In the genomic region with DNA sequence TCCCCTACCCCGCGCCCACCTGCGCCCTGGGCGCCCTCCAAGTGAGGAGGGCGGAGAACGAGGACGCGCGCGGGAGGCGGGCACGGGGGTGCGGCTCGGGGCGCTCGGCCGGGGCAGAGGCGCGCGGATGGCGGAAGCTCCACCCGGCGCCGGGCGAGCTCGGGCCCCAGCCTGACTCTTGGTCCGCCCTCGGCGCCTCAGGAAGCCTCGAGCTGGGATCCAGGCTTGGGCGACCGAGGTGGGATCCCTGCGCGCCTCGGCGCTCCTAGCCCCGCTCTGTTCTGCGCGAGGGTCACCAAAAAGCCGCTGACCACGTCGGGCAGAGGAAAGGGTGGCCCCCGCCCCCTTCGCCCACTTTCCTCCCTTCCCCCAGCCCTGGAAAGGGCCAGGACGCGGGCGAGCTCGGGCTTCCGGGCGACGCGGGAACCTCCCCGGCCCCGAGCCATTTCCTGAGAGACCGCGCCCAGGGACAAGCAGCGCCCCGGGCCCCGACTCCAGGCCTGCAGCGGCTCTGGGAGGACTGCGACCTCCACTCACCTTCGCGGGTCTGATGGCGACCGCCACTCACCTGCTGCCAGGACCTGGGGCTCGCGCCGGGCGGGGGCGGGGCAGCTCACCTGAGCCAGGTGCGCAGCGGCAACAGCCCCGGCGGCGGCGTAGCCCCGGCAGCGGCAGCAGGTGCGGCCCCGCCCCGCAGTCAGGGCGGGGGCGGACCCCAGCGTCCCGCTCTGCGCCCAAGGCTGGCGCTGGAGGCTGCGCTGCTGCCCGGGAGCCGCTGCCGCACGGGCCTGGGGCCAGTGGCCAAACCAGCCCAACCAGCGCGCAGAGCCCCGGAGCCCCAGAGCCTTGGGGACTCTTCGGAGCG, we compare ENCODE assay signal across 9 cellular contexts. TPM values are rescaled to one million over a fixed set of nuclear protein-coding genes. Genes with fewer than 3 reads are reported as not detected.
A peak's percentile ranks its signal among the peaks of the same experiment; 100 is the strongest.
DNase-seq lines count a peak whose midpoint lies in the region; ATAC-seq and TF ChIP-seq lines count a peak whose summit lies in the region.
"Had no signal": no experiment of that assay in that cellular context is flagged by ENCODE, and none has a peak within 500 bp of the region (broad histone marks: within the 10 kb centered on the region; RNA-seq: fewer than 3 reads in every experiment).

No MANE protein-coding gene starts in this region.

- H3K4me2 ChIP-seq in osteoblast (ENCODE audit: insufficient read depth, low read length) = peak overlapping the region; percentile 61

- ATAC-seq in HG03354 (IDR thresholded peaks at IDR 0.05; ENCODE audit: poor library complexity, severe bottlenecking, unreplicated experiment) = no peak
- ATAC-seq in HG02970 (IDR thresholded peaks at IDR 0.05; ENCODE audit: low FRiP score, unreplicated experiment) = no peak

- peak overlapping the region; percentile 93 for H3K27ac Mint-ChIP-seq in activated CD4-positive, alpha-beta T cell treated with anti-CD3 and anti-CD28 coated beads, Interleukin-2, amount 10 ng/mL, durations not matched to agents 24 days and 14 days

- H3K4me1 Mint-ChIP-seq in activated CD4-positive, alpha-beta T cell treated with anti-CD3 and anti-CD28 coated beads, Interleukin-2, amount 10 ng/mL, durations not matched to agents 24 days and 14 days = peaks cover 30% of the 10 kb centered on the region

- no peaks in the 10 kb centered on the region for H3K9me3 Mint-ChIP-seq in activated CD4-positive, alpha-beta T cell treated with anti-CD3 and anti-CD28 coated beads, Interleukin-2, amount 10 ng/mL, durations not matched to agents 24 days and 14 days
- H3K9me3 Mint-ChIP-seq: nephron had no signal

- H3K4me1 ChIP-seq in esophagus squamous epithelium (peaks cover 18 to 62% (median 21%) of the 10 kb centered on the region in 3 donors), osteoblast (ENCODE audit: insufficient read depth, low read length) (peaks cover 6% of the 10 kb centered on the region)

- H3K4me3 Mint-ChIP-seq in activated CD4-positive, alpha-beta T cell treated with anti-CD3 and anti-CD28 coated beads, Interleukin-2, amount 10 ng/mL, durations not matched to agents 24 days and 14 days = peak overlapping the region; percentile 90

- no peaks in the 10 kb centered on the region for H3K79me2 ChIP-seq in osteoblast (ENCODE audit: insufficient read depth, low read length)

- H3K27me3 ChIP-seq in esophagus squamous epithelium = peaks cover 0 to 56% (median 0%) of the 10 kb centered on the region in 4 donors
- peaks cover 15% of the 10 kb centered on the region for H3K27me3 ChIP-seq in osteoblast (ENCODE audit: insufficient read depth, low read length)

- H2AFZ ChIP-seq in osteoblast (ENCODE audit: low read length) = peak overlapping the region; percentile 59

- H3K4me3 ChIP-seq in esophagus squamous epithelium (peak overlapping the region; percentile 52 to 80 (median 60)), osteoblast (ENCODE audit: insufficient read depth, low read length) (peak overlapping the region; percentile 60)

- DNase-seq in CD1c-positive myeloid dendritic cell (ENCODE audit: extremely low spot score) (peak; percentile 65), HuH-7.5 (ENCODE audit: low spot score) (peak; percentile 51), esophagus squamous epithelium (lab: John Stamatoyannopoulos, UW) (no peak), osteoblast (ENCODE audit: insufficient read length, low spot score, missing footprints) (peak; percentile 97), medulla oblongata (ENCODE audit: extremely low spot score) (no peak)
- peak; percentile 89 for DNase-seq in activated CD4-positive, alpha-beta T cell treated with anti-CD3 and anti-CD28 coated beads, Interleukin-2, amount 10 ng/mL, durations not matched to agents 24 days and 14 days

- WGBS in esophagus squamous epithelium, 2 donors = no CpG with 5 or more reads among the region's 97 CpGs

- H3K36me3 Mint-ChIP-seq in activated CD4-positive, alpha-beta T cell treated with anti-CD3 and anti-CD28 coated beads, Interleukin-2, amount 10 ng/mL, durations not matched to agents 24 days and 14 days (ENCODE audit: low read depth) = peaks cover 2% of the 10 kb centered on the region

- intact Hi-C loops in activated CD4-positive, alpha-beta T cell treated with anti-CD3 and anti-CD28 coated beads, Interleukin-2, amount 10 ng/mL, durations not matched to agents 24 days and 14 days (cut with micrococcal nuclease) = loop anchor here (1.0 to 5.0 kb wide), 2 partner anchors 31 to 210 kb away; a partner anchor contains a TSS
- intact Hi-C loops in esophagus squamous epithelium (cut with DNase I) = no loop called here

- peak in 2 of 4 donors; percentile 45 to 57 for TF ChIP-seq POLR2A in esophagus squamous epithelium (IDR thresholded peaks at IDR 0.05)

- TF ChIP-seq CTCF in esophagus squamous epithelium (IDR thresholded peaks at IDR 0.05) (no peak), osteoblast (IDR thresholded peaks at IDR 0.05; ENCODE audit: extremely low read depth, low read depth, low read length) (no peak)

- H3K27me3 Mint-ChIP-seq in activated CD4-positive, alpha-beta T cell treated with anti-CD3 and anti-CD28 coated beads, Interleukin-2, amount 10 ng/mL, durations not matched to agents 24 days and 14 days = no peaks in the 10 kb centered on the region

- H3K9me3 ChIP-seq in esophagus squamous epithelium = no peaks in the 10 kb centered on the region
- H3K9me3 ChIP-seq in osteoblast (ENCODE audit: low read depth, low read length) = no peaks in the 10 kb centered on the region

- H3K27ac ChIP-seq in esophagus squamous epithelium (peak overlapping the region; percentile 80 to 93 (median 89)), osteoblast (ENCODE audit: low read depth, low read length) (no peak overlapping the region)

- no peaks in the 10 kb centered on the region for H4K20me1 ChIP-seq in osteoblast (ENCODE audit: insufficient read depth, low read length)

- H3K36me3 ChIP-seq in esophagus squamous epithelium (no peaks in the 10 kb centered on the region), osteoblast (ENCODE audit: insufficient read depth, low read length) (no peaks in the 10 kb centered on the region)

RNA-seq across cellular contexts. Expression of a gene that starts 2.2 kb away (rescaled TPM):
- 40.7 and 42.7 TPM in 2 replicates for total RNA-seq in activated CD4-positive, alpha-beta T cell treated with anti-CD3 and anti-CD28 coated beads, Interleukin-2, amount 10 ng/mL, durations not matched to agents 24 days and 14 days
- total RNA-seq in esophagus squamous epithelium (10 to 100 TPM; 15.5 to 35.1 (median 16.1) TPM), osteoblast (10.9 and 14.5 TPM in 2 replicates)

RNA-seq across cellular contexts. Expression of a gene that starts 23.0 kb away (rescaled TPM):
- total RNA-seq in activated CD4-positive, alpha-beta T cell treated with anti-CD3 and anti-CD28 coated beads, Interleukin-2, amount 10 ng/mL, durations not matched to agents 24 days and 14 days = not detected in 2 replicates
- total RNA-seq in esophagus squamous epithelium = 1,000 to 10,000 TPM in 1 of 4 donors, 100 to 1,000 TPM in 3; 314 to 1,016 (median 520) TPM
- total RNA-seq in osteoblast = 0.88 and 2.5 TPM in 2 replicates

RNA-seq across cellular contexts. Expression of a gene that starts 24.8 kb away (rescaled TPM):
- 35.4 and 36.9 TPM in 2 replicates for total RNA-seq in activated CD4-positive, alpha-beta T cell treated with anti-CD3 and anti-CD28 coated beads, Interleukin-2, amount 10 ng/mL, durations not matched to agents 24 days and 14 days
- 10 to 100 TPM; 11.0 to 22.1 (median 16.2) TPM for total RNA-seq in esophagus squamous epithelium
- total RNA-seq in osteoblast = under 0.01 TPM in 1 of 2 replicates, not detected in the other

RNA-seq across cellular contexts. Expression of a gene that starts 33.1 kb away (rescaled TPM):
- total RNA-seq in activated CD4-positive, alpha-beta T cell treated with anti-CD3 and anti-CD28 coated beads, Interleukin-2, amount 10 ng/mL, durations not matched to agents 24 days and 14 days = 31.0 and 31.8 TPM in 2 replicates
- 10 to 100 TPM; 15.8 to 34.3 (median 22.8) TPM for total RNA-seq in esophagus squamous epithelium
- 33.0 and 36.2 TPM in 2 replicates for total RNA-seq in osteoblast

RNA-seq across cellular contexts. Expression of a gene that starts 47.7 kb away (rescaled TPM):
- total RNA-seq in activated CD4-positive, alpha-beta T cell treated with anti-CD3 and anti-CD28 coated beads, Interleukin-2, amount 10 ng/mL, durations not matched to agents 24 days and 14 days = 3.9 and 4.1 TPM in 2 replicates
- 1 to 10 TPM in 3 of 4 donors, under 1 TPM in 1; 0.97 to 7.9 (median 3.3) TPM for total RNA-seq in esophagus squamous epithelium
- 0.88 and 2.2 TPM in 2 replicates for total RNA-seq in osteoblast

Comparison
In these comparisons a context has a peak if more than half of its experiments do, and no peak if none do; other contexts are left out.
1. DNase-seq: peak in CD1c-positive myeloid dendritic cell (single experiment), HuH-7.5 (single experiment), activated CD4-positive, alpha-beta T cell treated with anti-CD3 and anti-CD28 coated beads, Interleukin-2, amount 10 ng/mL, durations not matched to agents 24 days and 14 days (single experiment) and osteoblast (single experiment); none in esophagus squamous epithelium (single experiment) and medulla oblongata (single experiment).
2. RNA of a gene that starts 23.0 kb away (total RNA-seq): 314 to 1,016 TPM in esophagus squamous epithelium; 0.88 to 2.5 TPM in osteoblast and not detected in activated CD4-positive, alpha-beta T cell treated with anti-CD3 and anti-CD28 coated beads, Interleukin-2, amount 10 ng/mL, durations not matched to agents 24 days and 14 days; every median in the first group is over 10 times any median in the second.
3. RNA of a gene that starts 24.8 kb away (total RNA-seq): 35.4 to 36.9 TPM in activated CD4-positive, alpha-beta T cell treated with anti-CD3 and anti-CD28 coated beads, Interleukin-2, amount 10 ng/mL, durations not matched to agents 24 days and 14 days and 11.0 to 22.1 TPM in esophagus squamous epithelium; under 0.01 TPM in osteoblast; every median in the first group is over 10 times any median in the second.